8 cellular contexts compared by ENCODE assay signal in genomic region chr7:120950539-120951308, GRCh38. TPM values are rescaled to one million over a fixed set of nuclear protein-coding genes. Genes with fewer than 3 reads are reported as not detected.
DNase-seq lines count a peak whose midpoint lies in the region; ATAC-seq and TF ChIP-seq lines count a peak whose summit lies in the region.

Gene ING3, plus strand, starts transcription at chr7:120950777. Its CDS starts 120 bp downstream, at chr7:120950897.

- DNase-seq in DMS79 treated with DMSO at 0.1 percent for 48 hours (lab: John Stamatoyannopoulos, UW): peak; percentile 96
- DNase-seq in Karpas-422: peak; percentile 99
- DNase-seq in RKO (ENCODE audit: low spot score): peak; percentile 100
- DNase-seq in activated T-helper 1 cell treated with Interleukin-2 at 50 U/mL for 16 hours (ENCODE audit: low read depth): peak; percentile 97
- DNase-seq in esophagus muscularis mucosa (ENCODE audit: extremely low spot score): peak; percentile 99
- DNase-seq in stimulated activated CD8-positive, alpha-beta memory T cell treated with anti-CD3 and anti-CD28 coated beads, Interleukin-7, amount 100 ng/mL, for 4 hours (ENCODE audit: low read depth in 2 of 2): peak; percentile 94 to 97

- peak; percentile 96 for ATAC-seq in GM21825 (IDR thresholded peaks at IDR 0.05; ENCODE audit: unreplicated experiment)

- no peaks in the 10 kb centered on the region for H3K27me3 ChIP-seq in Karpas-422 (ENCODE audit: low read length)
- no peaks in the 10 kb centered on the region for H3K27me3 ChIP-seq in esophagus muscularis mucosa
- no peaks in the 10 kb centered on the region for H3K27me3 ChIP-seq in muscle layer of duodenum (ENCODE audit: low read depth, low read length)

- H3K9me3 ChIP-seq in Karpas-422 (ENCODE audit: low read length) (no peaks in the 10 kb centered on the region), esophagus muscularis mucosa (no peaks in the 10 kb centered on the region), muscle layer of duodenum (ENCODE audit: control insufficient read depth in 1 of 2, low read length in 2 of 2) (no peaks in the 10 kb centered on the region)

- H3K9me2 ChIP-seq in Karpas-422 (replicated peaks; ENCODE audit: insufficient read depth, low read length): no peaks in the 10 kb centered on the region

- H3K4me2 ChIP-seq in Karpas-422 (ENCODE audit: low read depth, low read length, poor library complexity, severe bottlenecking): peak within 1 kb of the TSS; percentile 91

- H3K36me3 ChIP-seq in Karpas-422 (ENCODE audit: insufficient read depth, low read length) (peaks cover 24% of the 10 kb centered on the region), esophagus muscularis mucosa (peaks cover 0 to 27% (median 20%) of the 10 kb centered on the region in 4 donors), muscle layer of duodenum (ENCODE audit: control insufficient read depth in 1 of 2, insufficient read depth in 2 of 2, low read length in 2 of 2) (peaks cover 20 to 21% of the 10 kb centered on the region in 2 donors)

- 0% methylated on average over 36 of the region's 71 CpGs for WGBS in esophagus muscularis mucosa

- H4K20me1 ChIP-seq in Karpas-422 (ENCODE audit: insufficient read depth, low read depth, low read length): no peaks in the 10 kb centered on the region; the same call in 1 of the 2 replicates

- H2AFZ ChIP-seq in Karpas-422 (ENCODE audit: low read length): peak within 1 kb of the TSS; percentile 69

- no peak for TF ChIP-seq EP300 in esophagus muscularis mucosa (IDR thresholded peaks at IDR 0.05)

- H3K27ac ChIP-seq in Karpas-422 (ENCODE audit: low read length) (peak within 1 kb of the TSS; percentile 85), esophagus muscularis mucosa (replicated peaks in 1 of 4) (peak within 1 kb of the TSS; percentile 95 to 98 (median 95)), muscle layer of duodenum (ENCODE audit: low read length) (peak within 1 kb of the TSS; percentile 84)

- no peak for TF ChIP-seq POLR2A in esophagus muscularis mucosa (IDR thresholded peaks at IDR 0.05; ENCODE audit: low read depth)

- peaks cover 22% of the 10 kb centered on the region for H3K4me1 ChIP-seq in Karpas-422 (ENCODE audit: low read length)
- H3K4me1 ChIP-seq in esophagus muscularis mucosa: peaks cover 11 to 28% (median 25%) of the 10 kb centered on the region in 4 donors
- H3K4me1 ChIP-seq in muscle layer of duodenum (ENCODE audit: control insufficient read depth in 1 of 2, insufficient read depth in 2 of 2, low read length in 2 of 2): peaks cover 0 to 18% of the 10 kb centered on the region in 2 donors

- no peak for TF ChIP-seq CTCF in esophagus muscularis mucosa (IDR thresholded peaks at IDR 0.05)

- peak within 1 kb of the TSS; percentile 93 for H3K4me3 ChIP-seq in Karpas-422 (ENCODE audit: low read length)
- H3K4me3 ChIP-seq in esophagus muscularis mucosa: peak within 1 kb of the TSS; percentile 62 to 75 (median 67)
- H3K4me3 ChIP-seq in muscle layer of duodenum (ENCODE audit: low read depth in 1 of 2, low read length in 2 of 2): peak within 1 kb of the TSS; percentile 84 to 92

- intact Hi-C loops in esophagus muscularis mucosa (cut with DNase I): loop anchor here (5.0 kb wide), 2 partner anchors 37 to 93 kb away; partner anchors contain the start of genes CPED1 and TSPAN12

- H3K79me2 ChIP-seq in Karpas-422 (ENCODE audit: low read length): peaks cover 24% of the 10 kb centered on the region

- peak within 1 kb of the TSS; percentile 94 for H3K9ac ChIP-seq in Karpas-422 (ENCODE audit: low read length)

RNA-seq across cellular contexts. Expression of gene ING3, which starts in this region (rescaled TPM):
- 8.7 and 20.2 TPM in 2 replicates for total RNA-seq in Karpas-422 (2014; rRNA removed; shearing (Covaris generic); ENCODE audit: low replicate concordance)
- 10 to 100 TPM; 12.6 to 19.4 (median 14.9) TPM for total RNA-seq in esophagus muscularis mucosa

Comparison
In these comparisons a context has a peak if more than half of its experiments do, and no peak if none do; other contexts are left out.
1. Peak in every context shown above with its lines: DNase-seq, ATAC-seq, H3K4me3 ChIP-seq and H3K27ac ChIP-seq.